Comparison of ENCODE assay signal across 23 cellular contexts in genomic region chr2:69571189-69571588, GRCh38.
DNase-seq lines count a peak whose midpoint lies in the region; ATAC-seq and TF ChIP-seq lines count a peak whose summit lies in the region.
"Had no signal": no experiment of that assay in that cellular context is flagged by ENCODE, and none has a peak within 500 bp of the region (broad histone marks: within the 10 kb centered on the region; RNA-seq: fewer than 3 reads in every experiment).

No MANE protein-coding gene starts in this region.

- no peaks in the 10 kb centered on the region for H3K9me3 Mint-ChIP-seq in T-helper 1 cell treated with Interleukin-12 subunit alpha and Interleukin-12 subunit beta and Interleukin-4 antibody, amounts not matched to agents 30 μg/mL and 1 μg/mL, for 36 hours
- H3K9me3 Mint-ChIP-seq in CD4-positive, alpha-beta T cell = no peaks in the 10 kb centered on the region
- H3K9me3 Mint-ChIP-seq in immature natural killer cell (no peaks in the 10 kb centered on the region), mesothelial cell of epicardium (no peaks in the 10 kb centered on the region)
- H3K9me3 Mint-ChIP-seq: IgD-negative memory B cell had no signal

- no peak for TF ChIP-seq CTCF in CD4-positive, alpha-beta T cell (IDR thresholded peaks at IDR 0.05)
- no peak for TF ChIP-seq CTCF in VCaP (conservative IDR thresholded peaks at IDR 0.05)
- TF ChIP-seq CTCF in mesothelial cell of epicardium (IDR thresholded peaks at IDR 0.05; ENCODE audit: unreplicated experiment) = no peak

- POLR2A ChIA-PET in CD4-positive, alpha-beta T cell (lab: Charles Lee) = interaction anchor here (0.7 to 1.7 kb wide), 4 partner anchors 9 to 74 kb away, joined by 3 to 5 read pairs (median 4); no protein-coding TSS in a partner anchor

- peaks cover 7% of the 10 kb centered on the region for H3K36me3 Mint-ChIP-seq in T-helper 1 cell treated with Interleukin-12 subunit alpha and Interleukin-12 subunit beta and Interleukin-4 antibody, amounts not matched to agents 30 μg/mL and 1 μg/mL, for 36 hours (ENCODE audit: low read depth)
- H3K36me3 Mint-ChIP-seq in CD4-positive, alpha-beta T cell (ENCODE audit: low read depth) = peaks cover 48% of the 10 kb centered on the region
- no peaks in the 10 kb centered on the region for H3K36me3 Mint-ChIP-seq in immature natural killer cell
- peaks cover 2% of the 10 kb centered on the region for H3K36me3 Mint-ChIP-seq in mesothelial cell of epicardium
- H3K36me3 Mint-ChIP-seq: IgD-negative memory B cell had no signal

- H3K9me3 ChIP-seq in CD4-positive, alpha-beta T cell (ENCODE audit: control insufficient read depth, low read length) = no peaks in the 10 kb centered on the region
- H3K9me3 ChIP-seq: BE2C had no signal

- H3K27me3 Mint-ChIP-seq in T-helper 1 cell treated with Interleukin-12 subunit alpha and Interleukin-12 subunit beta and Interleukin-4 antibody, amounts not matched to agents 30 μg/mL and 1 μg/mL, for 36 hours (ENCODE audit: low read depth) = no peaks in the 10 kb centered on the region
- H3K27me3 Mint-ChIP-seq in CD4-positive, alpha-beta T cell = no peaks in the 10 kb centered on the region
- H3K27me3 Mint-ChIP-seq in immature natural killer cell (ENCODE audit: low read depth in 3 of 3) (peaks cover 0 to 2% (median 0%) of the 10 kb centered on the region in 3 donors), mesothelial cell of epicardium (ENCODE audit: low read depth) (no peaks in the 10 kb centered on the region)

- peak overlapping the region; percentile 14 for H3K27ac ChIP-seq in CD4-positive, alpha-beta T cell (ENCODE audit: low read depth, low read length)
- H3K27ac ChIP-seq in VCaP = peak overlapping the region; percentile 72
- H3K27ac ChIP-seq: GM23248, WERI-Rb-1 had no signal

- no peak overlapping the region for H3K4me3 Mint-ChIP-seq in T-helper 1 cell treated with Interleukin-12 subunit alpha and Interleukin-12 subunit beta and Interleukin-4 antibody, amounts not matched to agents 30 μg/mL and 1 μg/mL, for 36 hours
- H3K4me3 Mint-ChIP-seq in CD4-positive, alpha-beta T cell = peak overlapping the region; percentile 30
- peak overlapping the region in 3 of 5 donors; percentile 29 to 56 (median 35) for H3K4me3 Mint-ChIP-seq in immature natural killer cell
- H3K4me3 Mint-ChIP-seq in mesothelial cell of epicardium = no peak overlapping the region
- H3K4me3 Mint-ChIP-seq: IgD-negative memory B cell had no signal

- no peak for DNase-seq in T-helper 1 cell
- no peak for DNase-seq in CD4-positive, alpha-beta T cell
- no peak for DNase-seq in immature natural killer cell
- no peak for DNase-seq in left colon
- no peak for DNase-seq in mesothelial cell of epicardium (ENCODE audit: low spot score in 2 of 2, unreplicated experiment in 2 of 2)
- no peak for DNase-seq in GDM1 (lab: John Stamatoyannopoulos, UW)
- DNase-seq: activated CD4-positive, alpha-beta T cell treated with anti-CD3 and anti-CD28 coated beads, Interleukin-2, amount 50 U/mL, for 4 hours; BE2C; dorsolateral prefrontal cortex; erythroblast; foreskin melanocyte; GF-D8; GM23248; hippocampal formation; NCI-H1694; NCI-H748 treated with DMSO at 0.1 percent for 48 hours; occipital lobe; stimulated activated CD4-positive, alpha-beta T cell treated with anti-CD3 and anti-CD28 coated beads, Interleukin-4, amount 100 ng/mL, for 4 hours; WERI-Rb-1 had no signal

- intact Hi-C loops in CD4-positive, alpha-beta T cell (cut with DNase I, micrococcal nuclease) = loop anchor here in 1 of 2 experiments (2.0 to 5.0 kb wide), 2 partner anchors 18 to 134 kb away; partner anchors contain the start of gene NFU1
- intact Hi-C loops in left colon (cut with DNase I, micrococcal nuclease) = no loop called here

- peaks cover 36% of the 10 kb centered on the region for H3K4me1 Mint-ChIP-seq in T-helper 1 cell treated with Interleukin-12 subunit alpha and Interleukin-12 subunit beta and Interleukin-4 antibody, amounts not matched to agents 30 μg/mL and 1 μg/mL, for 36 hours (ENCODE audit: low read depth)
- H3K4me1 Mint-ChIP-seq in CD4-positive, alpha-beta T cell (ENCODE audit: low read depth) = peaks cover 90% of the 10 kb centered on the region
- peaks cover 80 to 91% of the 10 kb centered on the region in 2 donors for H3K4me1 Mint-ChIP-seq in immature natural killer cell
- H3K4me1 Mint-ChIP-seq in mesothelial cell of epicardium = peaks cover 2% of the 10 kb centered on the region

- CTCF ChIA-PET in CD4-positive, alpha-beta T cell (lab: Charles Lee) = interaction anchor here (1.0 kb wide), 2 partner anchors 10 to 153 kb away, joined by 3 to 4 read pairs; no protein-coding TSS in a partner anchor

- no peaks in the 10 kb centered on the region for H3K27me3 ChIP-seq in CD4-positive, alpha-beta T cell (ENCODE audit: control insufficient read depth, insufficient read depth, low read length)
- H3K27me3 ChIP-seq: BE2C, dorsolateral prefrontal cortex had no signal

- peak; percentile 57 for ATAC-seq in CD4-positive, alpha-beta T cell (ENCODE audit: poor library complexity)
- no peak for ATAC-seq in left colon
- ATAC-seq: Right ventricle myocardium inferior had no signal

- peak overlapping the region; percentile 73 for H3K27ac Mint-ChIP-seq in T-helper 1 cell treated with Interleukin-12 subunit alpha and Interleukin-12 subunit beta and Interleukin-4 antibody, amounts not matched to agents 30 μg/mL and 1 μg/mL, for 36 hours
- peak overlapping the region; percentile 86 for H3K27ac Mint-ChIP-seq in CD4-positive, alpha-beta T cell
- peak overlapping the region; percentile 53 to 83 (median 70) for H3K27ac Mint-ChIP-seq in immature natural killer cell
- H3K27ac Mint-ChIP-seq in mesothelial cell of epicardium = no peak overlapping the region
- H3K27ac Mint-ChIP-seq: IgD-negative memory B cell had no signal

Comparison
In these comparisons a context has a peak if more than half of its experiments do, and no peak if none do; other contexts are left out.
1. H3K4me3 Mint-ChIP-seq: peak in CD4-positive, alpha-beta T cell (single experiment) and immature natural killer cell (3 of 5); none in T-helper 1 cell treated with Interleukin-12 subunit alpha and Interleukin-12 subunit beta and Interleukin-4 antibody, amounts not matched to agents 30 μg/mL and 1 μg/mL, for 36 hours (single experiment) and mesothelial cell of epicardium (single experiment).